1 cellular context compared by ENCODE assay signal in the genomic region with DNA sequence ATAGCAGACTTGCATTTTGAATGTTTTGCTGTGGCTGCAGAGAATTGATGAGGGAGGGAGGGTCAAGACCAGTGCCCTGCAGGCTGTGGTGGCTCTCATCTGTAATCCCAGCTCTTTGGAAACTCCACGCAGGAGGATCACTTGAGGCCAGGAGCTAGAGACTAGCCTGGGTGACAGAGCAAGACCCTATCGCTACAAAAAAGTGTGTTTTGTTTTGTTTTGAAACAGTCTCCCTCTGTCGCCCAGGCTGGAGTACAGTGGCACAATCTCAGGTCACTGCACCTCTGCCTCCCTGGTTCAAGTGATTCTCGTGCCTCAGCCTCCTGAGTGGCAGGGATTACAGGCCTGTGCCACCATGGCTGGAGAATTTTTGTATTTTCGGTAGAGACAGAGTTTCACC.
TF ChIP-seq lines count a peak whose summit lies in the region.

No MANE protein-coding gene starts in this region.

TF ChIP-seq in IMR-90, 13 proteins besides CTCF, POLR2A, EP300 and RAD21:
- TF ChIP-seq RFX5 (IDR thresholded peaks at IDR 0.05; ENCODE audit: low read depth, low read length) = no peak
- TF ChIP-seq, protein P1, sequence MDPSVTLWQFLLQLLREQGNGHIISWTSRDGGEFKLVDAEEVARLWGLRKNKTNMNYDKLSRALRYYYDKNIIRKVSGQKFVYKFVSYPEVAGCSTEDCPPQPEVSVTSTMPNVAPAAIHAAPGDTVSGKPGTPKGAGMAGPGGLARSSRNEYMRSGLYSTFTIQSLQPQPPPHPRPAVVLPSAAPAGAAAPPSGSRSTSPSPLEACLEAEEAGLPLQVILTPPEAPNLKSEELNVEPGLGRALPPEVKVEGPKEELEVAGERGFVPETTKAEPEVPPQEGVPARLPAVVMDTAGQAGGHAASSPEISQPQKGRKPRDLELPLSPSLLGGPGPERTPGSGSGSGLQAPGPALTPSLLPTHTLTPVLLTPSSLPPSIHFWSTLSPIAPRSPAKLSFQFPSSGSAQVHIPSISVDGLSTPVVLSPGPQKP (IDR thresholded peaks at IDR 0.05; ENCODE audit: borderline replicate concordance, low read depth, low read length) = no peak
- TF ChIP-seq MXI1 (IDR thresholded peaks at IDR 0.05; ENCODE audit: borderline replicate concordance, low read depth, low read length) = no peak
- no peak for TF ChIP-seq CEBPB (IDR thresholded peaks at IDR 0.05; ENCODE audit: low read depth, low read length)
- TF ChIP-seq BHLHE40 (IDR thresholded peaks at IDR 0.05; ENCODE audit: low read depth, low read length) = no peak
- no peak for TF ChIP-seq MAZ (IDR thresholded peaks at IDR 0.05; ENCODE audit: borderline replicate concordance, low read depth, low read length)
- TF ChIP-seq FOS (IDR thresholded peaks at IDR 0.05; ENCODE audit: low read depth, low read length) = no peak
- no peak for TF ChIP-seq CHD1 (IDR thresholded peaks at IDR 0.05; ENCODE audit: low read depth, low read length)
- no peak for TF ChIP-seq RCOR1 (IDR thresholded peaks at IDR 0.05; ENCODE audit: insufficient replicate concordance, low read length)
- no peak for TF ChIP-seq NFE2L2 (IDR thresholded peaks at IDR 0.05; ENCODE audit: low read depth, low read length)
- TF ChIP-seq SMC3 (IDR thresholded peaks at IDR 0.05; ENCODE audit: low read depth, low read length) = no peak
- TF ChIP-seq MAFK (IDR thresholded peaks at IDR 0.05; ENCODE audit: low read depth, low read length) = no peak
- no peak for TF ChIP-seq USF2 (IDR thresholded peaks at IDR 0.05; ENCODE audit: low read depth, low read length)
